1 cellular context compared by ENCODE assay signal in the genomic region with DNA sequence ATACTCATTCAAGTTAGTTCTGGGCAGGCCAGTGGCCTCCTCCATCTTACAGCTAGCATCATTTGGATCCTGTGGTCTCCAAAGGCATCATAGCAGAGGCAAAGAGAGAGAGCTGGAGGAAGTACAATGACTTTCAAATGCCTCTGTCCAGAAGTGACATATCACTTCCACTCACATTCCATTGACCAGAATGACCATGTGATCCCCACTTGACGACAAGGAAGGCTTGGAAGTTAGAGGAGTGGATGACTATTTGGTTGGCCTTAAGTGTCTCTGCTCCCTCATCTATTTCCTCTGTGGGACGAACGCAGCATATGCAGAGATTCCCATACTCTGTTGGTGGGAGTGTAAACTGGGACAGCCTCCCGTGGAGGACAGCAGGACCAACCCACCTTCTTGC.
TF ChIP-seq lines count a peak whose summit lies in the region.

No MANE protein-coding gene starts in this region.

TF ChIP-seq in HCT116, 20 proteins besides CTCF, POLR2A, EP300 and RAD21 (continued from another document):
- TF ChIP-seq CBX3 (IDR thresholded peaks at IDR 0.05; ENCODE audit: low read depth) (no peak), EZH2phosphoT487 (IDR thresholded peaks at IDR 0.05; ENCODE audit: borderline replicate concordance) (no peak), ATF3 (IDR thresholded peaks at IDR 0.05) (no peak), SIN3A (IDR thresholded peaks at IDR 0.05; ENCODE audit: low read depth) (no peak), REST (IDR thresholded peaks at IDR 0.05; ENCODE audit: low read depth) (no peak), TCF7L2 (IDR thresholded peaks at IDR 0.05; ENCODE audit: borderline replicate concordance, extremely low read depth, insufficient read depth, insufficient read length) (no peak), POLR2AphosphoS5 (IDR thresholded peaks at IDR 0.05; ENCODE audit: low read depth, low read length) (no peak), FOSL1 (IDR thresholded peaks at IDR 0.05; ENCODE audit: low read depth) (no peak), CEBPB (IDR thresholded peaks at IDR 0.05; ENCODE audit: low read depth) (no peak), ZNF274 (IDR thresholded peaks at IDR 0.05; ENCODE audit: low read depth, low read length) (no peak), SRF (IDR thresholded peaks at IDR 0.05; ENCODE audit: low read depth) (no peak), ZFX (IDR thresholded peaks at IDR 0.05) (no peak), SP1 (IDR thresholded peaks at IDR 0.05; ENCODE audit: low read depth) (no peak), MAX (IDR thresholded peaks at IDR 0.05) (no peak), YY1 (IDR thresholded peaks at IDR 0.05; ENCODE audit: extremely low read depth, insufficient replicate concordance, low read depth, low read length) (no peak)
TF ChIP-seq in HCT116: peak in this region for 0.
